5 cellular contexts compared by ENCODE assay signal in the genomic region with DNA sequence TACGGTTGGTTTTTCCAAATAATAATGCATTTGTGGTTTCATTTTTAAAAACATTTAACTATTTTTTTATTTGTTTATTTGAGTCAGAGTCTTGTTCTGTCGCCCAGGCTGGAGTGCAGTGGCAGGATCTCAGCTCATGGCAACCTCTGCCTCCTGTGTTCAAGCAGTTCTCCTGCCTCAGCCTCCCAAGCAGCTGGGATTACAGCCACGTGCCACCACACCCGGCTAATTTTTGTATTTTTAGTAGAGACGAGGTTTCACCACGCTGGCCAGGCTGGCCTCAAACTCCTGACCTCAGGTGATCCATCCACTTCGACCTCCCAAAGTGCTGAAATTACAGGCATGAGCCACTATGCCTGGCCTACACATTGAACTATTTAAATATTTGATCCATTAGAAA. TPM values are rescaled to one million over a fixed set of nuclear protein-coding genes. Genes with fewer than 3 reads are reported as not detected.
DNase-seq lines count a peak whose midpoint lies in the region; TF ChIP-seq lines count a peak whose summit lies in the region.
"Not testable (repeated sequence)": the region's sequence is repeated elsewhere in the genome, so short reads cannot be mapped to it uniquely, and the experiment has no call there.

No MANE protein-coding gene starts in this region.

- H3K4me1 ChIP-seq in ascending aorta (peaks cover 7 to 47% of the 10 kb centered on the region in 2 donors), esophagus muscularis mucosa (peaks cover 42 to 100% (median 91%) of the 10 kb centered on the region in 4 donors), sigmoid colon (peaks cover 0 to 99% (median 83%) of the 10 kb centered on the region in 4 donors), skeletal muscle tissue (ENCODE audit: control insufficient read depth in 3 of 3, insufficient read depth in 3 of 3, low read length in 3 of 3) (peaks cover 65 to 81% (median 78%) of the 10 kb centered on the region in 3 donors), tibial artery (peaks cover 0 to 87% (median 50%) of the 10 kb centered on the region in 4 donors)

- not testable (repeated sequence) for TF ChIP-seq EP300 in esophagus muscularis mucosa (IDR thresholded peaks at IDR 0.05); sigmoid colon (IDR thresholded peaks at IDR 0.05)

- WGBS in esophagus muscularis mucosa, result 32% methylated on average over 7 of the region's 7 CpGs
- WGBS in sigmoid colon, 2 donors, result 69 to 88% methylated on average over 7 of the region's 7 CpGs

- not testable (repeated sequence) for H3K36me3 ChIP-seq in ascending aorta; skeletal muscle tissue (ENCODE audit: control insufficient read depth in 3 of 3, insufficient read depth in 3 of 3, low read length in 3 of 3); tibial artery
- H3K36me3 ChIP-seq in esophagus muscularis mucosa, result peaks cover 0 to 31% (median 5%) of the 10 kb centered on the region in 4 donors
- peaks cover 0 to 29% (median 14%) of the 10 kb centered on the region in 4 donors for H3K36me3 ChIP-seq in sigmoid colon

- DNase-seq in ascending aorta (ENCODE audit: low spot score in 2 of 2) (peak in 1 of 2 donors; percentile 53), sigmoid colon (peak; percentile 41)
- DNase-seq in esophagus muscularis mucosa (ENCODE audit: extremely low spot score); tibial artery: not testable (repeated sequence)

- not testable (repeated sequence) for H3K4me3 ChIP-seq in ascending aorta; esophagus muscularis mucosa; sigmoid colon; skeletal muscle tissue (ENCODE audit: low read length in 3 of 3); tibial artery

- not testable (repeated sequence) for H3K9me3 ChIP-seq in ascending aorta; esophagus muscularis mucosa; sigmoid colon; skeletal muscle tissue (ENCODE audit: control insufficient read depth in 3 of 3, low read length in 3 of 3); tibial artery

- not testable (repeated sequence) for TF ChIP-seq POLR2A in esophagus muscularis mucosa (IDR thresholded peaks at IDR 0.05; ENCODE audit: low read depth); sigmoid colon (IDR thresholded peaks at IDR 0.05)

- intact Hi-C loops in ascending aorta (cut with DNase I); esophagus muscularis mucosa (cut with DNase I); sigmoid colon (cut with DNase I); tibial artery (cut with DNase I; ENCODE audit: low total_unique reads): not testable (repeated sequence)

- not testable (repeated sequence) for H3K27me3 ChIP-seq in ascending aorta; esophagus muscularis mucosa; sigmoid colon; skeletal muscle tissue (ENCODE audit: control insufficient read depth in 3 of 3, insufficient read depth in 3 of 3, low read length in 3 of 3); tibial artery

- H3K9ac ChIP-seq in skeletal muscle tissue (ENCODE audit: low read depth in 1 of 3, low read length in 3 of 3), result not testable (repeated sequence)

- TF ChIP-seq CTCF in ascending aorta (IDR thresholded peaks at IDR 0.05); esophagus muscularis mucosa (IDR thresholded peaks at IDR 0.05); sigmoid colon (IDR thresholded peaks at IDR 0.05); tibial artery (IDR thresholded peaks at IDR 0.05): not testable (repeated sequence)

- H3K27ac ChIP-seq in ascending aorta (peak overlapping the region; percentile 6 to 22), esophagus muscularis mucosa (replicated peaks in 1 of 4) (peak overlapping the region in 3 of 4 donors; percentile 26 to 51 (median 49)), sigmoid colon (peak overlapping the region in 2 of 4 donors; percentile 58 to 62), skeletal muscle tissue (ENCODE audit: low read depth, low read length) (peak overlapping the region; percentile 55), tibial artery (peak overlapping the region; percentile 15 to 55)

RNA-seq across cellular contexts. Expression of gene SVIL, which starts 28.1 kb away (rescaled TPM):
- total RNA-seq in ascending aorta (94.7 TPM), esophagus muscularis mucosa (1,000 to 10,000 TPM in 1 of 4 donors, 100 to 1,000 TPM in 3; 785 to 1,099 (median 921) TPM), sigmoid colon (1,000 to 10,000 TPM in 1 of 4 donors, 100 to 1,000 TPM in 3; 637 to 1,443 (median 763) TPM), skeletal muscle tissue (153 TPM)
- polyA plus RNA-seq in sigmoid colon, result 10 to 100 TPM in 2 of 3 donors, 1 to 10 TPM in 1; 8.3 to 42.5 (median 10.8) TPM
